Comparison of ENCODE assay signal across 15 cellular contexts in the genomic region with DNA sequence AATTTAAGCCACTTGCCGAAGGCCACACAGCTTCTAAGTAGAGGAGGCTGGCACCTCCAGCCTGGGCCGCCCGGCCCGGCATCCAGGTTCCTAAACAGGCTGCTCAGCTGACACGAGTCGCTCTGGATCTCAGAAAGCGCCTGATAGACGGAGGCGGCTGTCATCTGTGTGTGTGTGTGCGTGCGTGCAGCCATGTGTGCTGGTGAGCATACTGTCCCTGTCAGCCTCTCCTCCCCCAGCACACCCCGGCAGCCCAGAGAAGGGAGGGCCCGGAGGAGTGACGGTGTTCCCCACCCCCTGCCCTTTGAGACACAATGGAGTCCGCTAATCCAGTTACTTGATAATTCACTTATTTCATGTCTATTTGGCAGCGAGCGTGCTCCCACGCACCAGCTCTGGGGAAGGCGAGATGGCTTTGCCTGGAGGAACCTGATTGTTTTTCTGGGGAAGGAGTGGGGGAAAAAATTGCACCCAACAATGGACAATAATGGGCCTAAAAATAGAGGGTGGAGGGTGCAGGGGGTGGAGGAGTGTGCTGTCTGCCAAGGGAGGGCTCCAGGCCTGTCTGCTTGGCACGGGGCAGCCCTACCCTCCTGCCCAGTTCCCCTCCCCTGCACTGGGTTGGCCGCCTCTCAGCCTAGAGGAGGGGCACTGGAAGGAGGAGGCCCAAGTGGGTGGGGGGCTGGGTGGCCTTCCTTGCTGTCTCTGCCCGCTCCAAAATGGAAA. TPM values are rescaled to one million over a fixed set of nuclear protein-coding genes. Genes with fewer than 3 reads are reported as not detected.
DNase-seq lines count a peak whose midpoint lies in the region; ATAC-seq and TF ChIP-seq lines count a peak whose summit lies in the region.
"Had no signal": no experiment of that assay in that cellular context is flagged by ENCODE, and none has a peak within 500 bp of the region (broad histone marks: within the 10 kb centered on the region; RNA-seq: fewer than 3 reads in every experiment).

No MANE protein-coding gene starts in this region.

- no peaks in the 10 kb centered on the region for H3K36me3 ChIP-seq in mammary epithelial cell (ENCODE audit: insufficient read depth, low read length)
- H3K36me3 ChIP-seq in upper lobe of right lung = no peaks in the 10 kb centered on the region
- H3K36me3 ChIP-seq in MM.1S (replicated peaks; ENCODE audit: insufficient read depth, low read length) = no peaks in the 10 kb centered on the region
- H3K36me3 ChIP-seq: colonic mucosa, vagina had no signal

- H3F3A ChIP-seq in MM.1S (ENCODE audit: insufficient read depth, low read length) = no peaks in the 10 kb centered on the region

- H4K20me1 ChIP-seq in mammary epithelial cell (ENCODE audit: insufficient read depth, low read length) (no peaks in the 10 kb centered on the region), MM.1S (ENCODE audit: insufficient read depth, low read length) (no peaks in the 10 kb centered on the region)

- no peaks in the 10 kb centered on the region for H3K79me2 ChIP-seq in mammary epithelial cell (ENCODE audit: insufficient read depth, low read length)
- H3K79me2 ChIP-seq in MM.1S (ENCODE audit: low read length) = no peaks in the 10 kb centered on the region

- H3K27ac ChIP-seq in mammary epithelial cell (ENCODE audit: insufficient read depth, low read depth, low read length) = no peak overlapping the region
- H3K27ac ChIP-seq in upper lobe of right lung = no peak overlapping the region
- no peak overlapping the region for H3K27ac ChIP-seq in MM.1S (ENCODE audit: low read length)
- H3K27ac ChIP-seq: colonic mucosa, spleen, vagina had no signal

- no peaks in the 10 kb centered on the region for H3K9me2 ChIP-seq in MM.1S (replicated peaks; ENCODE audit: insufficient read depth, low read length)

- ATAC-seq in upper lobe of right lung (peak; percentile 30), HG03280 (IDR thresholded peaks at IDR 0.05; ENCODE audit: unreplicated experiment) (no peak)
- ATAC-seq: naive thymus-derived CD8-positive, alpha-beta T cell had no signal

- WGBS in mammary epithelial cell (ENCODE audit: low coverage, missing lambda C conversion rate) = 14% methylated on average over 8 of the region's 22 CpGs

- DNase-seq in mammary epithelial cell (no peak), MCF 10A (ENCODE audit: unreplicated experiment) (no peak), ecto neural progenitor cell (ENCODE audit: low spot score) (peak; percentile 54), medulla oblongata (ENCODE audit: extremely low spot score) (peak; percentile 68), upper lobe of right lung (no peak), MM.1S (no peak), iPS-NIHi7 (ENCODE audit: extremely low spot score) (no peak)
- DNase-seq: activated naive CD4-positive, alpha-beta T cell treated with anti-CD3 and anti-CD28 coated beads, Interleukin-2, amount 50 U/mL, for 16 hours; colonic mucosa; immature natural killer cell; naive thymus-derived CD8-positive, alpha-beta T cell; NCI-H748 treated with DMSO at 0.1 percent for 48 hours; spleen had no signal

- H3K9ac ChIP-seq in mammary epithelial cell (ENCODE audit: insufficient read depth, low read length) = no peak overlapping the region
- no peak overlapping the region for H3K9ac ChIP-seq in MM.1S (ENCODE audit: low read length)

- no peaks in the 10 kb centered on the region for H3K9me3 Mint-ChIP-seq in MCF 10A (ENCODE audit: unreplicated experiment)
- H3K9me3 Mint-ChIP-seq: immature natural killer cell; naive thymus-derived CD8-positive, alpha-beta T cell had no signal

- dilution Hi-C loops in mammary epithelial cell (cut with HindIII; ENCODE audit: low sequenced_read_pairs) = no loop called here

- H3K4me1 ChIP-seq in mammary epithelial cell (ENCODE audit: insufficient read depth, low read length) (no peaks in the 10 kb centered on the region), upper lobe of right lung (no peaks in the 10 kb centered on the region), MM.1S (ENCODE audit: low read length) (no peaks in the 10 kb centered on the region)
- H3K4me1 ChIP-seq: colonic mucosa, vagina had no signal

- intact Hi-C loops in mammary epithelial cell (cut with micrococcal nuclease) (no loop called here), MCF 10A (cut with micrococcal nuclease) (no loop called here), upper lobe of right lung (cut with DNase I) (no loop called here)

- BruUV-seq in mammary epithelial cell (replicated peaks; lab: Mats Ljungman, UMichigan) (no TSS peak), MCF 10A (replicated peaks; lab: Mats Ljungman, UMichigan) (no TSS peak)

- TF ChIP-seq CTCF in mammary epithelial cell (conservative IDR thresholded peaks at IDR 0.05 in 1 of 2, IDR thresholded peaks at IDR 0.05 in 1 of 2; ENCODE audit: extremely low read depth in 1 of 2, insufficient read depth in 1 of 2, low read depth in 1 of 2, low read length in 2 of 2) (no peak), MCF 10A (IDR thresholded peaks at IDR 0.05; ENCODE audit: unreplicated experiment) (no peak), upper lobe of right lung (IDR thresholded peaks at IDR 0.05) (no peak), MM.1S (IDR thresholded peaks at IDR 0.05; ENCODE audit: low read length) (no peak)

- H3K27me3 Mint-ChIP-seq in MCF 10A (ENCODE audit: insufficient read depth, unreplicated experiment) = peaks cover 83% of the 10 kb centered on the region

- H2AFZ ChIP-seq in mammary epithelial cell (ENCODE audit: low read depth, low read length) (peak overlapping the region; percentile 20), MM.1S (ENCODE audit: low read length) (no peak overlapping the region)

- H3K27me3 ChIP-seq in mammary epithelial cell (ENCODE audit: insufficient read depth, low read length) (peaks cover 14% of the 10 kb centered on the region), upper lobe of right lung (peaks cover 20% of the 10 kb centered on the region), MM.1S (replicated peaks; ENCODE audit: insufficient read depth, low read length) (peaks cover 97% of the 10 kb centered on the region)
- H3K27me3 ChIP-seq: vagina had no signal

- H3K4me3 Mint-ChIP-seq in MCF 10A (ENCODE audit: unreplicated experiment) = no peak overlapping the region
- H3K4me3 Mint-ChIP-seq: immature natural killer cell; naive thymus-derived CD8-positive, alpha-beta T cell had no signal

- peaks cover 6% of the 10 kb centered on the region for H3K36me3 Mint-ChIP-seq in MCF 10A (ENCODE audit: insufficient read depth, unreplicated experiment)
- H3K36me3 Mint-ChIP-seq: naive thymus-derived CD8-positive, alpha-beta T cell had no signal

- H3K4me2 ChIP-seq in mammary epithelial cell (ENCODE audit: insufficient read depth, low read depth, low read length) (peak overlapping the region; percentile 11), MM.1S (ENCODE audit: low read depth, low read length) (no peak overlapping the region)

- H3K4me1 Mint-ChIP-seq in MCF 10A (ENCODE audit: insufficient read depth, unreplicated experiment) = no peaks in the 10 kb centered on the region
- H3K4me1 Mint-ChIP-seq: immature natural killer cell; naive thymus-derived CD8-positive, alpha-beta T cell had no signal

- POLR2A ChIA-PET in MCF 10A (lab: Yijun Ruan, JAX) = no interaction called here

- H3K4me3 ChIP-seq in mammary epithelial cell (replicated peaks in 1 of 3; ENCODE audit: insufficient read depth in 1 of 3, low read depth in 2 of 3, low read length in 3 of 3) (no peak overlapping the region), upper lobe of right lung (no peak overlapping the region), MM.1S (ENCODE audit: low read length) (no peak overlapping the region)
- H3K4me3 ChIP-seq: colonic mucosa, spleen, vagina had no signal

- no peak overlapping the region for H3K27ac Mint-ChIP-seq in MCF 10A (ENCODE audit: low read depth, unreplicated experiment)
- H3K27ac Mint-ChIP-seq: immature natural killer cell; naive thymus-derived CD8-positive, alpha-beta T cell had no signal

- in situ Hi-C loops in mammary epithelial cell (cut with MboI; ENCODE audit: low sequenced_read_pairs in 2 of 2) = no loop called here

- CTCF ChIA-PET in mammary epithelial cell (lab: Charles Lee; ENCODE audit: low non-redundant PET) (no interaction called here), MCF 10A (lab: Yijun Ruan, JAX) (interaction anchor here (1.1 to 1.5 kb wide), 2 partner anchors 14 to 427 kb away, joined by 3 to 4 read pairs; no protein-coding TSS in a partner anchor)

- H3K9me3 ChIP-seq in mammary epithelial cell (replicated peaks; ENCODE audit: insufficient read depth, low read length) (no peaks in the 10 kb centered on the region), upper lobe of right lung (no peaks in the 10 kb centered on the region), MM.1S (replicated peaks; ENCODE audit: insufficient read depth, low read length) (no peaks in the 10 kb centered on the region)
- H3K9me3 ChIP-seq: colonic mucosa, spleen, vagina had no signal

RNA-seq across cellular contexts. Expression of gene NTNG2, which starts 20.1 kb away (rescaled TPM):
- total RNA-seq in mammary epithelial cell (1 to 10 TPM; 1.0 to 2.0 TPM), MCF 10A (2022) (0.44 TPM in 1 of 2 replicates, not detected in the other), upper lobe of right lung (7.6 TPM)
- polyA plus RNA-seq in mammary epithelial cell = 0.74 TPM
- polyA minus RNA-seq in mammary epithelial cell = not detected

Comparison
In these comparisons a context has a peak if more than half of its experiments do, and no peak if none do; other contexts are left out.
1. DNase-seq: peak in ecto neural progenitor cell (single experiment) and medulla oblongata (single experiment); none in mammary epithelial cell (single experiment), MCF 10A (single experiment), upper lobe of right lung (single experiment), MM.1S (single experiment) and iPS-NIHi7 (single experiment).